ENCODE assay signal across 8 cellular contexts in the genomic region with DNA sequence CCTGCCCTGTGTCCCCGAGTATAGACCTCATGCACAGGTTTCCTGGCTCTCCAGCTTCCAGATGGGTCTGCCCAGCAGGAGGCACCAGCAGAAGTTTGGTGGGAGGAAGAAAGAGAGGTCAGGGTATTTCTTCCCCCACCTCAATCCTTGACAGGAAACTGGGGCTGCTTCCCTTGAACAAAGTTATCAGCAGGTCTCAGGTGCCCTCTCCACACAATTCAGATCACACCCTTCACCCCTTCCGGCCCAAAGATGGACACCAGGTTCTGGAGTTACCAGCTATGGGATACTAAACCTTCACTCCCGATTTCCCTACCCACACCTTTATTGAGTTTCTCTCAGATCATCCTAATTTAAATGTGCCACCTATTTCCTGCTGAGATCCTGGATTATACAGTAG. TPM values are rescaled to one million over a fixed set of nuclear protein-coding genes. Genes with fewer than 3 reads are reported as not detected.
DNase-seq lines count a peak whose midpoint lies in the region; ATAC-seq, FAIRE-seq and TF ChIP-seq lines count a peak whose summit lies in the region.

No MANE protein-coding gene starts in this region.

- RAD21 ChIA-PET in GM12878 (lab: Charles Lee; ENCODE audit: unreplicated experiment): interaction anchor here (0.7 to 23.0 kb wide), 5 partner anchors 10 to 75 kb away, joined by 3 to 633 read pairs (median 14); a partner anchor contains a TSS

- H3K27ac ChIP-seq in GM12878 (ENCODE audit: control insufficient read depth, insufficient read depth) (peak overlapping the region; percentile 98), vagina (no peak overlapping the region)

- in situ Hi-C loops in GM12878 (cut with MboI): loop anchor here (5.0 kb wide), 1 partner anchor 393 kb away; no protein-coding TSS in a partner anchor

- peak overlapping the region; percentile 98 for H3K4me3 Mint-ChIP-seq in stimulated activated naive CD8-positive, alpha-beta T cell treated with anti-CD3 and anti-CD28 coated beads, Interleukin-15, Interleukin-2, amounts not matched to agents 100 ng/mL and 50 ng/mL, for 24 hours
- peak overlapping the region; percentile 100 for H3K4me3 Mint-ChIP-seq in memory B cell

- DNase-seq in stimulated activated naive CD8-positive, alpha-beta T cell treated with anti-CD3 and anti-CD28 coated beads, Interleukin-15, Interleukin-2, amounts not matched to agents 100 U/mL and 50 U/mL, for 24 hours: no peak
- DNase-seq in GM12878 (ENCODE audit: low read depth, low spot score) (no peak), memory B cell (ENCODE audit: low spot score in 2 of 2) (no peak), vagina (ENCODE audit: extremely low spot score in 2 of 2) (no peak), NCI-H82 treated with DMSO at 0.1 percent for 48 hours (lab: John Stamatoyannopoulos, UW; ENCODE audit: unreplicated experiment) (no peak), hepatic stellate cell (ENCODE audit: low spot score) (no peak)
- DNase-seq in stimulated activated CD4-positive, alpha-beta T cell treated with anti-CD3 and anti-CD28 coated beads, Interleukin-4, amount 100 ng/mL, for 1 hour: no peak

- no peak for TF ChIP-seq EP300 in GM12878 (IDR thresholded peaks at IDR 0.05; ENCODE audit: borderline replicate concordance in 1 of 2, control insufficient read depth in 1 of 2, low read depth in 2 of 2, low read length in 2 of 2)

- H3K9ac ChIP-seq in GM12878 (ENCODE audit: control insufficient read depth, insufficient read depth, low read length): peak overlapping the region; percentile 99

- intact Hi-C loops in GM12878 (cut with micrococcal nuclease; ENCODE audit: unreplicated experiment) (loop anchor here (5.0 kb wide), 2 partner anchors 148 to 393 kb away; no protein-coding TSS in a partner anchor), vagina (cut with DNase I) (loop anchor here (5.0 to 10.0 kb wide), 3 partner anchors 243 to 538 kb away; a partner anchor contains a TSS)

- SMC1A ChIA-PET in GM12878 (lab: Charles Lee; ENCODE audit: uncharacterized antibody, unreplicated experiment): interaction anchor here (0.9 to 26.5 kb wide), 5 partner anchors 22 to 125 kb away, joined by 3 to 718 read pairs (median 8); a partner anchor contains a TSS

- H3K36me3 Mint-ChIP-seq in stimulated activated naive CD8-positive, alpha-beta T cell treated with anti-CD3 and anti-CD28 coated beads, Interleukin-15, Interleukin-2, amounts not matched to agents 100 ng/mL and 50 ng/mL, for 24 hours (ENCODE audit: low read depth): peaks cover 38% of the 10 kb centered on the region
- H3K36me3 Mint-ChIP-seq in memory B cell: peaks cover 5% of the 10 kb centered on the region

- CTCF ChIA-PET in GM12878 (lab: Yijun Ruan, JAX): interaction anchor here (0.9 to 21.5 kb wide), 7 partner anchors 12 to 76 kb away, joined by 3 to 866 read pairs (median 5); no protein-coding TSS in a partner anchor

- WGBS in GM12878 (ENCODE audit: insufficient coverage, insufficient replicate concordance, low lambda C conversion rate, missing lambda C conversion rate): 2% methylated on average over 3 of the region's 3 CpGs

- TF ChIP-seq POLR2A in GM12878 (IDR thresholded peaks at IDR 0.05; ENCODE audit: low read depth, low read length) (no peak), vagina (IDR thresholded peaks at IDR 0.05) (no peak)

- H3K4me1 Mint-ChIP-seq in stimulated activated naive CD8-positive, alpha-beta T cell treated with anti-CD3 and anti-CD28 coated beads, Interleukin-15, Interleukin-2, amounts not matched to agents 100 ng/mL and 50 ng/mL, for 24 hours (ENCODE audit: low read depth): peaks cover 73% of the 10 kb centered on the region
- H3K4me1 Mint-ChIP-seq in memory B cell: peaks cover 34% of the 10 kb centered on the region

- no peak overlapping the region for H2AFZ ChIP-seq in GM12878 (ENCODE audit: control insufficient read depth, low read depth, low read length)

- FAIRE-seq in GM12878 (lab: Jason Lieb, UNC): no peak

- H3K4me3 ChIP-seq in GM12878 (peak overlapping the region; percentile 85), vagina (peak overlapping the region; percentile 64 to 94)

- POLR2A ChIA-PET in GM12878 (lab: Charles Lee): interaction anchor here (0.7 to 2.4 kb wide), 6 partner anchors 11 to 65 kb away, joined by 3 to 18 read pairs (median 6); no protein-coding TSS in a partner anchor

- peak in 2 of 3 experiments; percentile 10 to 13; a peak in 1 of 6 replicates for TF ChIP-seq CTCF in GM12878 (IDR thresholded peaks at IDR 0.05 in 2 of 3, conservative IDR thresholded peaks at IDR 0.05 in 1 of 3; ENCODE audit: control insufficient read depth in 2 of 3, extremely low read depth in 1 of 3, insufficient read depth in 1 of 3, low read depth in 3 of 3, low read length in 3 of 3)
- TF ChIP-seq CTCF in vagina (IDR thresholded peaks at IDR 0.05): no peak

- H3K9me3 ChIP-seq in GM12878 (replicated peaks; ENCODE audit: control insufficient read depth, insufficient read depth, low read length): no peaks in the 10 kb centered on the region
- H3K9me3 ChIP-seq in vagina: no peaks in the 10 kb centered on the region

- no peaks in the 10 kb centered on the region for H3K27me3 ChIP-seq in GM12878 (replicated peaks in 1 of 2; ENCODE audit: control insufficient read depth in 2 of 2, insufficient read depth in 2 of 2, low read length in 1 of 2)
- no peaks in the 10 kb centered on the region for H3K27me3 ChIP-seq in vagina

- peaks cover 89% of the 10 kb centered on the region for H3K79me2 ChIP-seq in GM12878 (ENCODE audit: control insufficient read depth, insufficient read depth, low read length)

- H3K4me1 ChIP-seq in GM12878 (ENCODE audit: control insufficient read depth, insufficient read depth, low read length) (peaks cover 16% of the 10 kb centered on the region), vagina (peaks cover 82% of the 10 kb centered on the region)

- no TSS peak for BruUV-seq in GM12878 (replicated peaks; lab: Mats Ljungman, UMichigan)

- H3K36me3 ChIP-seq in GM12878 (ENCODE audit: control insufficient read depth in 2 of 2, insufficient read depth in 2 of 2, low read length in 1 of 2): peaks cover 0 to 26% of the 10 kb centered on the region in 2 experiments; a peak in 2 of 4 replicates
- peaks cover 0 to 11% of the 10 kb centered on the region in 2 donors for H3K36me3 ChIP-seq in vagina

- H3K9me3 Mint-ChIP-seq in stimulated activated naive CD8-positive, alpha-beta T cell treated with anti-CD3 and anti-CD28 coated beads, Interleukin-15, Interleukin-2, amounts not matched to agents 100 ng/mL and 50 ng/mL, for 24 hours: no peaks in the 10 kb centered on the region
- no peaks in the 10 kb centered on the region for H3K9me3 Mint-ChIP-seq in memory B cell

- no peak for ATAC-seq in stimulated activated naive CD8-positive, alpha-beta T cell treated with anti-CD3 and anti-CD28 coated beads, Interleukin-15, Interleukin-2, amounts not matched to agents 100 U/mL and 50 U/mL, for 24 hours
- ATAC-seq in GM12878 (no peak), memory B cell (ENCODE audit: low read depth) (no peak)

- no peaks in the 10 kb centered on the region for H3K27me3 Mint-ChIP-seq in stimulated activated naive CD8-positive, alpha-beta T cell treated with anti-CD3 and anti-CD28 coated beads, Interleukin-15, Interleukin-2, amounts not matched to agents 100 ng/mL and 50 ng/mL, for 24 hours
- no peaks in the 10 kb centered on the region for H3K27me3 Mint-ChIP-seq in memory B cell

- peak overlapping the region; percentile 95 for H3K4me2 ChIP-seq in GM12878 (ENCODE audit: control insufficient read depth, insufficient read depth)

- no peak for TF ChIP-seq RAD21 in GM12878 (IDR thresholded peaks at IDR 0.05; ENCODE audit: insufficient read depth, low read depth, low read length)

- H4K20me1 ChIP-seq in GM12878 (ENCODE audit: control insufficient read depth, insufficient read depth): no peaks in the 10 kb centered on the region; the same call in 1 of the 2 replicates

- peak overlapping the region; percentile 99 for H3K27ac Mint-ChIP-seq in stimulated activated naive CD8-positive, alpha-beta T cell treated with anti-CD3 and anti-CD28 coated beads, Interleukin-15, Interleukin-2, amounts not matched to agents 100 ng/mL and 50 ng/mL, for 24 hours
- peak overlapping the region; percentile 100 for H3K27ac Mint-ChIP-seq in memory B cell

RNA-seq across cellular contexts. Expression of a gene that starts 1.2 kb away (rescaled TPM):
- 313 and 332 TPM in 2 replicates for total RNA-seq in GM12878 (2013; cell fraction: nucleolus; rRNA removed)
- total RNA-seq in GM12878 (2014; rRNA removed) (157 and 179 TPM in 2 replicates), GM12878 (2014; rRNA removed; fragmentation: Illumina TruSeq; extraction: Trizol) (80.8 and 82.6 TPM in 2 replicates), GM12878 (2021) (70.2 and 70.8 TPM in 2 replicates), vagina (44.2 TPM)
- 47.8 TPM for polyA plus RNA-seq in GM12878 (2011; ENCODE audit: low read depth)
- polyA plus RNA-seq in GM12878 (2011; rRNA removed) (49.7 and 53.7 TPM in 2 replicates), GM12878 (2014; fragmentation: Illumina TruSeq; extraction: Trizol) (49.3 and 52.8 TPM in 2 replicates), GM12878 (2014; fragmentation: Nextera tagmentation; extraction: Ambion mirVana) (10 to 100 TPM in 1 of 2 experiments, 1 to 10 TPM in 1; 8.8 to 16.1 TPM), GM12878 (2014; rRNA removed) (59.5 and 83.2 TPM in 2 replicates), GM12878 (2016; fragmentation: Nextera tagmentation; extraction: Ambion mirVana) (10 to 100 TPM; 51.1 to 56.2 TPM)
- polyA plus RNA-seq in GM12878 (2011; cell fraction: cytosol; rRNA removed): 34.6 and 39.2 TPM in 2 replicates
- polyA plus RNA-seq in GM12878 (2011; cell fraction: nucleus; rRNA removed): 112 and 140 TPM in 2 replicates
- polyA plus RNA-seq in GM12878 (2012): 51.0 and 51.2 TPM in 2 replicates
- 82.6 and 88.4 TPM in 2 replicates for polyA minus RNA-seq in GM12878 (2011; rRNA and poly(A)+ RNA removed)
- 23.0 and 24.8 TPM in 2 replicates for polyA minus RNA-seq in GM12878 (2011; cell fraction: cytosol; rRNA and poly(A)+ RNA removed)
- 166 and 282 TPM in 2 replicates for polyA minus RNA-seq in GM12878 (2011; cell fraction: nucleus; rRNA and poly(A)+ RNA removed)

RNA-seq across cellular contexts. Expression of a gene that starts 2.6 kb away (rescaled TPM):
- total RNA-seq in GM12878 (2013; cell fraction: nucleolus; rRNA removed): 104 and 106 TPM in 2 replicates
- total RNA-seq in GM12878 (2014; rRNA removed): 177 and 189 TPM in 2 replicates
- 109 and 113 TPM in 2 replicates for total RNA-seq in GM12878 (2014; rRNA removed; fragmentation: Illumina TruSeq; extraction: Trizol)
- 102 and 108 TPM in 2 replicates for total RNA-seq in GM12878 (2021)
- 160 TPM for polyA plus RNA-seq in GM12878 (2011; ENCODE audit: low read depth)
- 247 and 284 TPM in 2 replicates for polyA plus RNA-seq in GM12878 (2011; rRNA removed)
- polyA plus RNA-seq in GM12878 (2011; cell fraction: cytosol; rRNA removed): 166 and 191 TPM in 2 replicates
- 213 and 333 TPM in 2 replicates for polyA plus RNA-seq in GM12878 (2011; cell fraction: nucleus; rRNA removed)
- polyA plus RNA-seq in GM12878 (2012): 148 and 150 TPM in 2 replicates
- polyA plus RNA-seq in GM12878 (2014; fragmentation: Illumina TruSeq; extraction: Trizol): 122 and 127 TPM in 2 replicates
- polyA plus RNA-seq in GM12878 (2014; fragmentation: Nextera tagmentation; extraction: Ambion mirVana): 10 to 100 TPM; 32.8 to 66.1 TPM
- 132 and 135 TPM in 2 replicates for polyA plus RNA-seq in GM12878 (2014; rRNA removed)
- polyA plus RNA-seq in GM12878 (2016; fragmentation: Nextera tagmentation; extraction: Ambion mirVana): 100 to 1,000 TPM; 248 to 260 TPM
- 128 and 131 TPM in 2 replicates for polyA minus RNA-seq in GM12878 (2011; rRNA and poly(A)+ RNA removed)
- polyA minus RNA-seq in GM12878 (2011; cell fraction: cytosol; rRNA and poly(A)+ RNA removed): 38.4 and 44.5 TPM in 2 replicates
- polyA minus RNA-seq in GM12878 (2011; cell fraction: nucleus; rRNA and poly(A)+ RNA removed): 87.0 and 88.1 TPM in 2 replicates
- 167 TPM for total RNA-seq in vagina

RNA-seq across cellular contexts. Expression of a gene that starts 38.1 kb away (rescaled TPM):
- total RNA-seq in GM12878 (2013; cell fraction: nucleolus; rRNA removed): 0.27 TPM in 1 of 2 replicates, not detected in the other
- 0.05 and 0.11 TPM in 2 replicates for total RNA-seq in GM12878 (2014; rRNA removed)
- not detected in 2 replicates for total RNA-seq in GM12878 (2014; rRNA removed; fragmentation: Illumina TruSeq; extraction: Trizol)
- 0.44 TPM in 1 of 2 replicates, not detected in the other for total RNA-seq in GM12878 (2021)
- polyA plus RNA-seq in GM12878 (2011; ENCODE audit: low read depth): 0.22 TPM
- 0.23 and 0.29 TPM in 2 replicates for polyA plus RNA-seq in GM12878 (2011; rRNA removed)
- 0.19 and 0.35 TPM in 2 replicates for polyA plus RNA-seq in GM12878 (2011; cell fraction: cytosol; rRNA removed)
- 0.59 and 0.67 TPM in 2 replicates for polyA plus RNA-seq in GM12878 (2011; cell fraction: nucleus; rRNA removed)
- polyA plus RNA-seq in GM12878 (2012): 0.12 and 0.53 TPM in 2 replicates
- polyA plus RNA-seq in GM12878 (2014; fragmentation: Illumina TruSeq; extraction: Trizol): not detected in 2 replicates
- not detected for polyA plus RNA-seq in GM12878 (2014; fragmentation: Nextera tagmentation; extraction: Ambion mirVana)
- polyA plus RNA-seq in GM12878 (2014; rRNA removed): 0.08 TPM in 1 of 2 replicates, not detected in the other
- under 1 TPM; 0.15 to 0.19 TPM for polyA plus RNA-seq in GM12878 (2016; fragmentation: Nextera tagmentation; extraction: Ambion mirVana)
- polyA minus RNA-seq in GM12878 (2011; rRNA and poly(A)+ RNA removed): 0.41 and 0.51 TPM in 2 replicates
- not detected in 2 replicates for polyA minus RNA-seq in GM12878 (2011; cell fraction: cytosol; rRNA and poly(A)+ RNA removed)
- 0.12 and 0.48 TPM in 2 replicates for polyA minus RNA-seq in GM12878 (2011; cell fraction: nucleus; rRNA and poly(A)+ RNA removed)
- total RNA-seq in vagina: 34.6 TPM

RNA-seq across cellular contexts. Expression of a gene that starts 44.7 kb away (rescaled TPM):
- 11.8 and 14.2 TPM in 2 replicates for total RNA-seq in GM12878 (2013; cell fraction: nucleolus; rRNA removed)
- 7.3 and 7.6 TPM in 2 replicates for total RNA-seq in GM12878 (2014; rRNA removed)
- 4.1 and 5.1 TPM in 2 replicates for total RNA-seq in GM12878 (2014; rRNA removed; fragmentation: Illumina TruSeq; extraction: Trizol)
- total RNA-seq in GM12878 (2021): 6.2 and 7.9 TPM in 2 replicates
- 3.9 TPM for polyA plus RNA-seq in GM12878 (2011; ENCODE audit: low read depth)
- polyA plus RNA-seq in GM12878 (2011; rRNA removed): 0.68 and 1.1 TPM in 2 replicates
- polyA plus RNA-seq in GM12878 (2011; cell fraction: cytosol; rRNA removed): 2.2 and 2.3 TPM in 2 replicates
- 4.7 and 7.7 TPM in 2 replicates for polyA plus RNA-seq in GM12878 (2011; cell fraction: nucleus; rRNA removed)
- polyA plus RNA-seq in GM12878 (2012): 4.9 and 6.6 TPM in 2 replicates
- polyA plus RNA-seq in GM12878 (2014; fragmentation: Illumina TruSeq; extraction: Trizol): 3.3 and 3.5 TPM in 2 replicates
- 1 to 10 TPM; 3.2 to 3.3 TPM for polyA plus RNA-seq in GM12878 (2014; fragmentation: Nextera tagmentation; extraction: Ambion mirVana)
- polyA plus RNA-seq in GM12878 (2014; rRNA removed): 3.2 and 4.8 TPM in 2 replicates
- polyA plus RNA-seq in GM12878 (2016; fragmentation: Nextera tagmentation; extraction: Ambion mirVana): 1 to 10 TPM; 8.4 to 9.4 TPM
- polyA minus RNA-seq in GM12878 (2011; rRNA and poly(A)+ RNA removed): 3.4 and 7.1 TPM in 2 replicates
- 2.1 and 3.6 TPM in 2 replicates for polyA minus RNA-seq in GM12878 (2011; cell fraction: cytosol; rRNA and poly(A)+ RNA removed)
- polyA minus RNA-seq in GM12878 (2011; cell fraction: nucleus; rRNA and poly(A)+ RNA removed): 7.4 and 9.4 TPM in 2 replicates
- 6.9 TPM for total RNA-seq in vagina

Comparison
In these comparisons a context has a peak if more than half of its experiments do, and no peak if none do; other contexts are left out.
1. CTCF ChIP-seq: peak in GM12878 (2 of 3); none in vagina (0 of 3).
2. RNA of a gene that starts 38.1 kb away (total RNA-seq): 34.6 TPM in vagina (single experiment); 0.05 to 0.44 TPM in GM12878; every median in the first group is over 10 times any median in the second.